Comparison of ENCODE assay signal across 11 cellular contexts in the genomic region with DNA sequence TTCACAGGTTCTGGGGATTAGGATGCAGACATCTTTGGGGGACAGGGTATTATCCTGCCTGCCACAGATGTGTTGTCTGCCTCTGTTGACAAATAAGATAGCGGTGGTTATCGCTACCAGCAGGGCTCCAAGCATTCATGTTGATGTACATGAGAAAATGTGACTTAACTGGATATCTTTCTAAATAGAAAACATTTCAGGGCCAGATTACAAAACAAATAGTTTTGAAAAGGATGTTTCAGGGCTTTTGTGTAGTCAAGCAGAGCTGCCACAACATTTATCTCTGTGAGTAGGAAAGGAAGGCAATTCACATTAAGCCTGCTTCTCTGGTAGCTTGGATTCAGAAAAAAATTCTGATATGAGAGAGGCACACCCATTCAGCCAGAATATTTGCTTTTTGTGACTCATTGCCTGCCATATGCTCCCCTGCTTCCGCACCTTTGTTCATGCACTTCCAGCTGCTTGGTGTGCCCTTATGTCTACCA. TPM values are rescaled to one million over a fixed set of nuclear protein-coding genes. Genes with fewer than 3 reads are reported as not detected.
A peak's percentile ranks its signal among the peaks of the same experiment; 100 is the strongest.
DNase-seq lines count a peak whose midpoint lies in the region; ATAC-seq and TF ChIP-seq lines count a peak whose summit lies in the region.
"Had no signal": no experiment of that assay in that cellular context is flagged by ENCODE, and none has a peak within 500 bp of the region (broad histone marks: within the 10 kb centered on the region; RNA-seq: fewer than 3 reads in every experiment).

No MANE protein-coding gene starts in this region.

- H3K27me3 ChIP-seq in PC-9 (ENCODE audit: insufficient read depth, low read depth) (no peaks in the 10 kb centered on the region), hepatocyte (no peaks in the 10 kb centered on the region), tibial artery (no peaks in the 10 kb centered on the region)

- H3K4me1 Mint-ChIP-seq in T-helper 17 cell = no peaks in the 10 kb centered on the region
- no peaks in the 10 kb centered on the region for H3K4me1 Mint-ChIP-seq in stimulated activated naive B cell treated with anti-CD40 and anti-IgM and Interleukin-4, amounts not matched to agents 10 μg/mL and 1 μg/mL and 100 μg/mL, for 72 hours

- intact Hi-C loops in PC-9 (cut with micrococcal nuclease; ENCODE audit: unreplicated experiment) = no loop called here
- intact Hi-C loops in tibial artery (cut with DNase I; ENCODE audit: low total_unique reads) = no loop called here

- TF ChIP-seq CTCF in PC-9 (conservative IDR thresholded peaks at IDR 0.05) (0 out of 2 replicates have a peak, but pooled peaks have one; percentile 29), hepatocyte (IDR thresholded peaks at IDR 0.05; ENCODE audit: poor library complexity) (no peak), tibial artery (IDR thresholded peaks at IDR 0.05) (no peak)

- H3K9me3 ChIP-seq in PC-9 (ENCODE audit: insufficient read depth, low read depth) (no peaks in the 10 kb centered on the region), hepatocyte (ENCODE audit: low read depth) (no peaks in the 10 kb centered on the region), T-helper 17 cell (ENCODE audit: control insufficient read depth, low read length, poor library complexity, severe bottlenecking) (no peaks in the 10 kb centered on the region), tibial artery (no peaks in the 10 kb centered on the region)

- peaks cover 21% of the 10 kb centered on the region for H3F3A ChIP-seq in PC-9 (ENCODE audit: insufficient read depth, low read depth)

- WGBS in hepatocyte (ENCODE audit: low lambda C conversion rate, missing lambda C conversion rate) = 73% methylated on average over 3 of the region's 3 CpGs

- H3K36me3 Mint-ChIP-seq in T-helper 17 cell (ENCODE audit: low read depth) = no peaks in the 10 kb centered on the region
- H3K36me3 Mint-ChIP-seq in stimulated activated naive B cell treated with anti-CD40 and anti-IgM and Interleukin-4, amounts not matched to agents 10 μg/mL and 1 μg/mL and 100 μg/mL, for 72 hours = no peaks in the 10 kb centered on the region

- H3K27me3 Mint-ChIP-seq in T-helper 17 cell = peaks cover 9% of the 10 kb centered on the region
- no peaks in the 10 kb centered on the region for H3K27me3 Mint-ChIP-seq in stimulated activated naive B cell treated with anti-CD40 and anti-IgM and Interleukin-4, amounts not matched to agents 10 μg/mL and 1 μg/mL and 100 μg/mL, for 72 hours

- no peaks in the 10 kb centered on the region for H4K20me1 ChIP-seq in PC-9 (ENCODE audit: insufficient read depth)
- no peaks in the 10 kb centered on the region for H4K20me1 ChIP-seq in hepatocyte (ENCODE audit: insufficient read depth, poor library complexity, severe bottlenecking)

- ATAC-seq in T-helper 17 cell = no peak
- ATAC-seq in stimulated activated naive B cell treated with anti-CD40 and anti-IgM and Interleukin-4, amounts not matched to agents 10 μg/mL and 1 μg/mL and 100 μg/mL, for 72 hours (replicated peaks) = no peak

- no peaks in the 10 kb centered on the region for H3K9me3 Mint-ChIP-seq in stimulated activated naive B cell treated with anti-CD40 and anti-IgM and Interleukin-4, amounts not matched to agents 10 μg/mL and 1 μg/mL and 100 μg/mL, for 72 hours

- peak overlapping the region; percentile 17 for H3K4me2 ChIP-seq in PC-9
- H3K4me2 ChIP-seq in hepatocyte = no peak overlapping the region

- POLR2A ChIA-PET in PC-9 (lab: Charles Lee; ENCODE audit: unreplicated experiment) = interaction anchor here (0.7 kb wide), 1 partner anchor 41 kb away, joined by 3 read pairs; no protein-coding TSS in a partner anchor

- CTCF ChIA-PET in PC-9 (lab: Charles Lee) = interaction anchor here (0.6 kb wide), 1 partner anchor 17 kb away, joined by 3 read pairs; no protein-coding TSS in a partner anchor

- H3K27ac ChIP-seq in PC-9 (peak overlapping the region; percentile 48), hepatocyte (peak overlapping the region; percentile 10), tibial artery (no peak overlapping the region)

- H3K9me2 ChIP-seq in PC-9 (ENCODE audit: insufficient read depth) (no peaks in the 10 kb centered on the region), hepatocyte (replicated peaks; ENCODE audit: insufficient read depth) (no peaks in the 10 kb centered on the region)

- no peak overlapping the region for H3K27ac Mint-ChIP-seq in T-helper 17 cell
- H3K27ac Mint-ChIP-seq in stimulated activated naive B cell treated with anti-CD40 and anti-IgM and Interleukin-4, amounts not matched to agents 10 μg/mL and 1 μg/mL and 100 μg/mL, for 72 hours = no peak overlapping the region

- DNase-seq in A172 (ENCODE audit: low spot score) (peak; percentile 48), NCI-H1092 treated with DMSO at 0.1 percent for 48 hours (lab: John Stamatoyannopoulos, UW) (peak; percentile 92), PC-9 (peak; percentile 58 to 88), hepatocyte (ENCODE audit: low spot score) (peak; percentile 43), T-helper 17 cell (no peak), tibial artery (no peak), DMS79 treated with DMSO at 0.1 percent for 48 hours (lab: John Stamatoyannopoulos, UW) (no peak)
- no peak for DNase-seq in stimulated activated naive B cell treated with anti-CD40 and anti-IgM and Interleukin-4, amounts not matched to agents 10 μg/mL and 1 μg/mL and 100 μg/mL, for 72 hours
- DNase-seq: aorta, NCI-H526 treated with DMSO at 0.1 percent for 48 hours, T1000 had no signal

- BruUV-seq in PC-9 (replicated peaks; lab: Mats Ljungman, UMichigan) = no TSS peak

- H3K36me3 ChIP-seq in PC-9 (ENCODE audit: low read depth) (no peaks in the 10 kb centered on the region), hepatocyte (replicated peaks; ENCODE audit: insufficient read depth, low read depth) (no peaks in the 10 kb centered on the region), tibial artery (no peaks in the 10 kb centered on the region)

- no peak overlapping the region for H2AFZ ChIP-seq in PC-9
- H2AFZ ChIP-seq in hepatocyte = no peak overlapping the region

- H3K79me2 ChIP-seq in PC-9 (ENCODE audit: low read depth) = peaks cover 72% of the 10 kb centered on the region
- peaks cover 10% of the 10 kb centered on the region for H3K79me2 ChIP-seq in hepatocyte

- no peak overlapping the region for H3K4me3 Mint-ChIP-seq in T-helper 17 cell
- no peak overlapping the region for H3K4me3 Mint-ChIP-seq in stimulated activated naive B cell treated with anti-CD40 and anti-IgM and Interleukin-4, amounts not matched to agents 10 μg/mL and 1 μg/mL and 100 μg/mL, for 72 hours

- H3K4me3 ChIP-seq in PC-9 (no peak overlapping the region), hepatocyte (no peak overlapping the region), tibial artery (no peak overlapping the region)

- H3K4me1 ChIP-seq in PC-9 (replicated peaks; ENCODE audit: insufficient read depth) = peaks cover 35% of the 10 kb centered on the region
- H3K4me1 ChIP-seq in hepatocyte (ENCODE audit: insufficient read depth) = peaks cover 3% of the 10 kb centered on the region
- no peaks in the 10 kb centered on the region for H3K4me1 ChIP-seq in tibial artery

RNA-seq across cellular contexts. Expression of a gene that starts 22.8 kb away (rescaled TPM):
- total RNA-seq in A172 (2014; rRNA removed; shearing (Covaris generic)) = 6.6 and 7.0 TPM in 2 replicates
- total RNA-seq in PC-9 (2021) (50.4 and 53.8 TPM in 2 replicates), hepatocyte (21.1 and 22.8 TPM in 2 replicates), T-helper 17 cell (1 to 10 TPM in 1 of 2 donors, under 1 TPM in 1; 0.44 to 1.0 TPM)
- 9.7 and 13.0 TPM in 2 replicates for polyA plus RNA-seq in hepatocyte

RNA-seq across cellular contexts. Expression of a gene that starts 40.4 kb away (rescaled TPM):
- total RNA-seq in A172 (2014; rRNA removed; shearing (Covaris generic)) = 34.7 and 40.8 TPM in 2 replicates
- total RNA-seq in PC-9 (2021) (28.3 and 33.3 TPM in 2 replicates), hepatocyte (20.8 and 35.6 TPM in 2 replicates), T-helper 17 cell (10 to 100 TPM; 34.0 to 35.3 TPM)
- 10.0 and 10.2 TPM in 2 replicates for polyA plus RNA-seq in hepatocyte

Comparison
In these comparisons a context has a peak if more than half of its experiments do, and no peak if none do; other contexts are left out.
1. DNase-seq: peak in A172 (single experiment), NCI-H1092 treated with DMSO at 0.1 percent for 48 hours (single experiment), PC-9 (2 of 2) and hepatocyte (single experiment); none in T-helper 17 cell (0 of 3), tibial artery (0 of 2), DMS79 treated with DMSO at 0.1 percent for 48 hours (single experiment) and stimulated activated naive B cell treated with anti-CD40 and anti-IgM and Interleukin-4, amounts not matched to agents 10 μg/mL and 1 μg/mL and 100 μg/mL, for 72 hours (single experiment).
2. H3K27ac ChIP-seq: peak in PC-9 (single experiment) and hepatocyte (single experiment); none in tibial artery (0 of 2).